10 cellular contexts compared by ENCODE assay signal in the genomic region with DNA sequence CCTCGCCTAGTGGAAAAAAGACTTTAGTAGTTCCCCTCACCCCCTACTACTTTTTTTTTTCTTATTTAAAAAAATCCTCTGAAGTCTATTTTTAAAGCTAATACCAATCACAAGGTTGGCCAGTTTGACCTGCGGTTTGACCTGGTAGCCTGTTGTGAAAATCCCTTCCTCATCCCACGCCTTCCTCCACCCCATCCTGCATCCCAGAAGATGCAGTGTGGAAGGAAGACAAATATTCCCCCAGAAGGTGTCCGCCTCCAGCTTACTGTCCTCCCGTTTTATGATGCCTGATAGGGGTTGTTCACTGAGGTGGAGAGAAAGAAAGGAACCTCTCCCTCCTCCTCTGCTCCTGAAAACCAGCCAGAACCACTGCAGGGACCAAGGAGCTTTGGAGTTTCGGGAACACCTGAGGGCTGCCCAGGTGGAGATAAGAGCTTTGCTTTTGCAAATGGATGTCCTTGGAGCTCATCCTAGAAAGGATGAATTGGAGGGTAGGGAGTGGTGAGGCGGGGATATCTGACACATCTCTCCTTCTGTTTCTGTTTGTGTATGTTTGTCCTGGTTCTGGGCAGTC. TPM values are rescaled to one million over a fixed set of nuclear protein-coding genes. Genes with fewer than 3 reads are reported as not detected.
DNase-seq lines count a peak whose midpoint lies in the region; ATAC-seq, FAIRE-seq and TF ChIP-seq lines count a peak whose summit lies in the region.
"Had no signal": no experiment of that assay in that cellular context is flagged by ENCODE, and none has a peak within 500 bp of the region (broad histone marks: within the 10 kb centered on the region; RNA-seq: fewer than 3 reads in every experiment).

No MANE protein-coding gene starts in this region.

- H3K27me3 ChIP-seq in OCI-LY1 (ENCODE audit: insufficient read depth, low read length) (peaks cover 10% of the 10 kb centered on the region; the same call in 1 of the 2 replicates), esophagus squamous epithelium (peaks cover 11 to 84% (median 19%) of the 10 kb centered on the region in 4 donors), psoas muscle (ENCODE audit: insufficient read depth in 3 of 3, low read length in 2 of 3) (peaks cover 0 to 73% (median 14%) of the 10 kb centered on the region in 3 donors), pancreas (peaks cover 0 to 5% (median 0%) of the 10 kb centered on the region in 4 donors)

- peak overlapping the region; percentile 63 for H3K4me3 ChIP-seq in OCI-LY1 (ENCODE audit: low read depth, low read length, poor library complexity, severe bottlenecking)
- peak overlapping the region; percentile 33 to 72 (median 50) for H3K4me3 ChIP-seq in esophagus squamous epithelium
- H3K4me3 ChIP-seq in psoas muscle: peak overlapping the region; percentile 59
- peak overlapping the region in 2 of 4 donors; percentile 44 to 61 for H3K4me3 ChIP-seq in pancreas

- H3K36me3 Mint-ChIP-seq in Calu3 (ENCODE audit: insufficient read depth, unreplicated experiment): no peaks in the 10 kb centered on the region

- CTCF ChIA-PET in Calu3 (lab: Charles Lee): interaction anchor here (0.9 kb wide), 1 partner anchor 13 kb away, joined by 3 read pairs; no protein-coding TSS in a partner anchor

- peak overlapping the region; percentile 88 for H3K4me2 ChIP-seq in OCI-LY1 (ENCODE audit: low read length)

- H2AFZ ChIP-seq in OCI-LY1 (ENCODE audit: low read length): no peak overlapping the region

- ATAC-seq in psoas muscle: no peak
- ATAC-seq in pancreas: no peak
- no peak for ATAC-seq in GM18511 (IDR thresholded peaks at IDR 0.05; ENCODE audit: unreplicated experiment)
- no peak for ATAC-seq in HG03460 (IDR thresholded peaks at IDR 0.05; ENCODE audit: unreplicated experiment)

- H3K27me3 Mint-ChIP-seq in Calu3 (ENCODE audit: unreplicated experiment): peaks cover 53% of the 10 kb centered on the region

- FAIRE-seq in pancreas (lab: Jason Lieb, UNC): no peak

- TF ChIP-seq POLR2A in esophagus squamous epithelium (IDR thresholded peaks at IDR 0.05): no peak

- H4K20me1 ChIP-seq in OCI-LY1 (ENCODE audit: insufficient read depth, low read length): no peaks in the 10 kb centered on the region

- H3F3A ChIP-seq in OCI-LY1 (ENCODE audit: insufficient read depth, low read length): no peaks in the 10 kb centered on the region; the same call in 1 of the 2 replicates

- no peaks in the 10 kb centered on the region for H3K79me2 ChIP-seq in OCI-LY1 (ENCODE audit: insufficient read depth, low read length)

- no TSS peak for BruUV-seq in Calu3 (replicated peaks; lab: Mats Ljungman, UMichigan)

- TF ChIP-seq CTCF in Calu3 (IDR thresholded peaks at IDR 0.05; ENCODE audit: unreplicated experiment) (no peak), OCI-LY1 (IDR thresholded peaks at IDR 0.05; ENCODE audit: low read length) (no peak), esophagus squamous epithelium (IDR thresholded peaks at IDR 0.05) (no peak), psoas muscle (IDR thresholded peaks at IDR 0.05) (no peak), pancreas (IDR thresholded peaks at IDR 0.05) (no peak)

- H3K9me3 Mint-ChIP-seq in Calu3 (ENCODE audit: low read depth, unreplicated experiment): no peaks in the 10 kb centered on the region

- H3K36me3 ChIP-seq in OCI-LY1 (ENCODE audit: insufficient read depth, low read length): no peaks in the 10 kb centered on the region
- no peaks in the 10 kb centered on the region for H3K36me3 ChIP-seq in esophagus squamous epithelium
- H3K36me3 ChIP-seq in psoas muscle (ENCODE audit: insufficient read depth in 1 of 2, low read depth in 1 of 2): no peaks in the 10 kb centered on the region
- no peaks in the 10 kb centered on the region for H3K36me3 ChIP-seq in pancreas

- peaks cover 9% of the 10 kb centered on the region for H3K4me1 Mint-ChIP-seq in Calu3 (ENCODE audit: low read depth, unreplicated experiment)

- H3K9ac ChIP-seq in OCI-LY1 (ENCODE audit: low read length): no peak overlapping the region

- no peak for DNase-seq in Calu3
- DNase-seq in esophagus squamous epithelium (lab: John Stamatoyannopoulos, UW): no peak
- DNase-seq in psoas muscle: no peak
- no peak for DNase-seq in pancreas
- no peak for DNase-seq in hepatic stellate cell (ENCODE audit: low spot score)
- DNase-seq: left cardiac atrium had no signal

- peak overlapping the region; percentile 69 for H3K4me3 Mint-ChIP-seq in Calu3 (ENCODE audit: low read depth, unreplicated experiment)

- H3K27ac ChIP-seq in OCI-LY1 (ENCODE audit: low read depth, low read length, poor library complexity, severe bottlenecking) (no peak overlapping the region), esophagus squamous epithelium (no peak overlapping the region), psoas muscle (no peak overlapping the region), pancreas (no peak overlapping the region)

- H3K9me3 ChIP-seq in OCI-LY1 (ENCODE audit: low read length) (no peaks in the 10 kb centered on the region), esophagus squamous epithelium (no peaks in the 10 kb centered on the region), psoas muscle (no peaks in the 10 kb centered on the region), pancreas (no peaks in the 10 kb centered on the region)

- H3K27ac Mint-ChIP-seq in Calu3 (ENCODE audit: unreplicated experiment): no peak overlapping the region

- WGBS in esophagus squamous epithelium, 2 donors: 17 to 37% methylated on average over 6 of the region's 7 CpGs
- 15 to 16% (median 15%) methylated on average over 7 of the region's 7 CpGs for WGBS in psoas muscle, 3 donors
- 17 to 22% methylated on average over 7 of the region's 7 CpGs for WGBS in pancreas, 2 donors

- H3K4me1 ChIP-seq in OCI-LY1 (ENCODE audit: insufficient read depth, low read length, severe bottlenecking): peaks cover 6% of the 10 kb centered on the region
- H3K4me1 ChIP-seq in esophagus squamous epithelium: peaks cover 19 to 37% (median 21%) of the 10 kb centered on the region in 3 donors
- peaks cover 6% of the 10 kb centered on the region for H3K4me1 ChIP-seq in psoas muscle
- peaks cover 0 to 6% (median 0%) of the 10 kb centered on the region in 3 donors for H3K4me1 ChIP-seq in pancreas

- H3K9me2 ChIP-seq in OCI-LY1 (ENCODE audit: low read depth, low read length): no peaks in the 10 kb centered on the region

- intact Hi-C loops in Calu3 (cut with micrococcal nuclease; ENCODE audit: unreplicated experiment): no loop called here
- intact Hi-C loops in esophagus squamous epithelium (cut with DNase I): no loop called here
- intact Hi-C loops in psoas muscle (cut with DNase I): no loop called here
- intact Hi-C loops in pancreas (cut with DNase I): no loop called here

RNA-seq across cellular contexts. Expression of gene ATP6V1C2, which starts 0.9 kb away (rescaled TPM):
- total RNA-seq in Calu3 (2022) (0.28 and 0.61 TPM in 2 replicates), esophagus squamous epithelium (10 to 100 TPM in 3 of 4 donors, 1 to 10 TPM in 1; 2.3 to 17.3 (median 10.6) TPM), psoas muscle (under 1 TPM; 0.11 to 0.27 (median 0.16) TPM), pancreas (under 1 TPM in 5 of 6 donors, not detected in 1; 0.06 to 0.35 (median 0.09) TPM)
- polyA plus RNA-seq in psoas muscle (under 1 TPM; 0.25 to 0.70 (median 0.25) TPM), pancreas (1 to 10 TPM; 1.2 to 2.0 TPM)
- total RNA-seq: HT1080 had no signal

RNA-seq across cellular contexts. Expression of gene NOL10, which starts 32.6 kb away (rescaled TPM):
- 31.3 and 32.6 TPM in 2 replicates for total RNA-seq in Calu3 (2022)
- total RNA-seq in esophagus squamous epithelium: 10 to 100 TPM; 14.5 to 34.3 (median 22.2) TPM
- 10 to 100 TPM; 14.9 to 26.4 (median 23.2) TPM for total RNA-seq in psoas muscle
- 10 to 100 TPM; 19.9 to 41.6 (median 31.4) TPM for polyA plus RNA-seq in psoas muscle
- total RNA-seq in pancreas: 10 to 100 TPM; 10.3 to 13.5 (median 12.8) TPM
- polyA plus RNA-seq in pancreas: 10 to 100 TPM in 1 of 2 donors, 1 to 10 TPM in 1; 6.3 to 12.3 TPM
